Comparison of ENCODE assay signal across 8 cellular contexts in the genomic region with DNA sequence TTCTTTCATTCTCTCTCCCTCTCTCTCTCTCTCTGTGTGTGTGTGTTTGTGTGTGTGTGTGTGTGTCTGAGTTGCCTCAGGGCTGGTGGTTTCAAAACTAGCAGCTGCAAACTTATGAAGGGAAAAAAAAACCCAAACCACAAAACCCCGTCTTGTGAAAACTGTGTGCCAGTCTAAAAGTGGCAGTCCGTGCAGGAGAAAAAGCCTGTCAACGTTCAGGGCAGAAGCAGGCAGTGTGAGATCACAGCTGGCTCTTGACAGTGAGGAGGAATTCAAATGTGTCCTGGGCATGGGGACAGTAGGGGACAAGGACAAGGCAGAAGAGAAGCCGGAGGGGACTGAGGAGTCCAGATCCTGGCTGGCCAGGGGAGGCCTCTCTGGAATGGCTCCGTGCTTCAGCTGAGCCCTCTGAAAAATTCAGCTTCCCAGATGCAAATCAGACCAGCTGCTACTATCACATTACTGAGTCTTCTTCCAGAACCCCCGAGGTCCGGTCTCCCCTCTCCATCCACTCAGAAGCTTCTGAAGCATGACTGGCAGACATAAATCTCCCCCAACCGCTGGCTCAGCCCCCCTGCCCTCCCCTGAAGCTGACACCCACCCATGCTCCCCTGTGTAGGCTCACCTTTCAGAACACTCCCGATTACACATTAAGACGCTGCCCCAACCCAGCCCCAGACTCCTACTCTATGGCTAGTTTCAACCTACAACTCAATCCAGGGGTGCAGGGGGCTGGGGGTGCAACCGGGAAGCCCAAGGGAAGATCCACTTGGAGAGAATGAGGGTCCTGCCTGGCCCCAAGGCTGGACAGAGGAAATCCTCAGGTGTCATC. TPM values are rescaled to one million over a fixed set of nuclear protein-coding genes. Genes with fewer than 3 reads are reported as not detected.
DNase-seq lines count a peak whose midpoint lies in the region; ATAC-seq lines count a peak whose summit lies in the region.

No MANE protein-coding gene starts in this region.

- H3K4me3 ChIP-seq in muscle layer of duodenum (ENCODE audit: low read depth in 1 of 2, low read length in 2 of 2): no peak overlapping the region

- peaks cover 20% of the 10 kb centered on the region for H3K36me3 Mint-ChIP-seq in activated naive CD8-positive, alpha-beta T cell treated with anti-CD3 and anti-CD28 coated beads, Interleukin-2, amount 10 ng/mL, durations not matched to agents 7 days and 5 days

- peak overlapping the region; percentile 30 for H3K27ac ChIP-seq in muscle layer of duodenum (ENCODE audit: low read length)

- no peaks in the 10 kb centered on the region for H3K27me3 Mint-ChIP-seq in activated naive CD8-positive, alpha-beta T cell treated with anti-CD3 and anti-CD28 coated beads, Interleukin-2, amount 10 ng/mL, durations not matched to agents 7 days and 5 days

- peak; percentile 50 for ATAC-seq in GM18502 (IDR thresholded peaks at IDR 0.05; ENCODE audit: poor library complexity, unreplicated experiment)
- peak; percentile 41 for ATAC-seq in HG02610 (IDR thresholded peaks at IDR 0.05; ENCODE audit: unreplicated experiment)
- ATAC-seq in activated naive CD8-positive, alpha-beta T cell treated with anti-CD3 and anti-CD28 coated beads, Interleukin-2, amount 10 ng/mL, durations not matched to agents 7 days and 5 days (ENCODE audit: low read depth): peak; percentile 28

- POLR2A ChIA-PET in activated naive CD8-positive, alpha-beta T cell treated with anti-CD3 and anti-CD28 coated beads, Interleukin-2, amount 10 ng/mL, durations not matched to agents 7 days and 5 days (lab: Charles Lee): interaction anchor here (0.6 to 2.9 kb wide), 7 partner anchors 10 to 402 kb away, joined by 3 to 17 read pairs (median 3); partner anchors contain the start of gene FLI1

- no peaks in the 10 kb centered on the region for H3K36me3 ChIP-seq in muscle layer of duodenum (ENCODE audit: control insufficient read depth in 1 of 2, insufficient read depth in 2 of 2, low read length in 2 of 2)

- H3K9me3 ChIP-seq in muscle layer of duodenum (ENCODE audit: control insufficient read depth in 1 of 2, low read length in 2 of 2): no peaks in the 10 kb centered on the region

- H3K4me1 ChIP-seq in muscle layer of duodenum (ENCODE audit: control insufficient read depth in 1 of 2, insufficient read depth in 2 of 2, low read length in 2 of 2): peaks cover 14 to 26% of the 10 kb centered on the region in 2 donors

- H3K4me1 Mint-ChIP-seq in activated naive CD8-positive, alpha-beta T cell treated with anti-CD3 and anti-CD28 coated beads, Interleukin-2, amount 10 ng/mL, durations not matched to agents 7 days and 5 days: peaks cover 90% of the 10 kb centered on the region

- peak overlapping the region; percentile 88 for H3K27ac Mint-ChIP-seq in activated naive CD8-positive, alpha-beta T cell treated with anti-CD3 and anti-CD28 coated beads, Interleukin-2, amount 10 ng/mL, durations not matched to agents 7 days and 5 days

- H3K27me3 ChIP-seq in muscle layer of duodenum (ENCODE audit: low read depth, low read length): no peaks in the 10 kb centered on the region

- DNase-seq in NCI-H526 treated with DMSO at 0.1 percent for 48 hours (lab: John Stamatoyannopoulos, UW) (peak; percentile 54), iPS-NIHi7 (ENCODE audit: extremely low spot score) (no peak), HuH-7.5 (ENCODE audit: low spot score) (no peak), ureter (ENCODE audit: low spot score) (no peak)
- DNase-seq in activated naive CD8-positive, alpha-beta T cell treated with anti-CD3 and anti-CD28 coated beads, Interleukin-2, amount 10 ng/mL, durations not matched to agents 7 days and 5 days: no peak

- peak overlapping the region; percentile 70 for H3K4me3 Mint-ChIP-seq in activated naive CD8-positive, alpha-beta T cell treated with anti-CD3 and anti-CD28 coated beads, Interleukin-2, amount 10 ng/mL, durations not matched to agents 7 days and 5 days

- no peaks in the 10 kb centered on the region for H3K9me3 Mint-ChIP-seq in activated naive CD8-positive, alpha-beta T cell treated with anti-CD3 and anti-CD28 coated beads, Interleukin-2, amount 10 ng/mL, durations not matched to agents 7 days and 5 days

RNA-seq across cellular contexts. Expression of gene FLI1, which starts 32.0 kb away (rescaled TPM):
- 10 to 100 TPM; 83.4 to 86.5 TPM for total RNA-seq in activated naive CD8-positive, alpha-beta T cell treated with anti-CD3 and anti-CD28 coated beads, Interleukin-2, amount 10 ng/mL, durations not matched to agents 7 days and 5 days
- total RNA-seq in ureter: 19.1 TPM
